Comparison of ENCODE assay signal across 1 cellular context in the genomic region with DNA sequence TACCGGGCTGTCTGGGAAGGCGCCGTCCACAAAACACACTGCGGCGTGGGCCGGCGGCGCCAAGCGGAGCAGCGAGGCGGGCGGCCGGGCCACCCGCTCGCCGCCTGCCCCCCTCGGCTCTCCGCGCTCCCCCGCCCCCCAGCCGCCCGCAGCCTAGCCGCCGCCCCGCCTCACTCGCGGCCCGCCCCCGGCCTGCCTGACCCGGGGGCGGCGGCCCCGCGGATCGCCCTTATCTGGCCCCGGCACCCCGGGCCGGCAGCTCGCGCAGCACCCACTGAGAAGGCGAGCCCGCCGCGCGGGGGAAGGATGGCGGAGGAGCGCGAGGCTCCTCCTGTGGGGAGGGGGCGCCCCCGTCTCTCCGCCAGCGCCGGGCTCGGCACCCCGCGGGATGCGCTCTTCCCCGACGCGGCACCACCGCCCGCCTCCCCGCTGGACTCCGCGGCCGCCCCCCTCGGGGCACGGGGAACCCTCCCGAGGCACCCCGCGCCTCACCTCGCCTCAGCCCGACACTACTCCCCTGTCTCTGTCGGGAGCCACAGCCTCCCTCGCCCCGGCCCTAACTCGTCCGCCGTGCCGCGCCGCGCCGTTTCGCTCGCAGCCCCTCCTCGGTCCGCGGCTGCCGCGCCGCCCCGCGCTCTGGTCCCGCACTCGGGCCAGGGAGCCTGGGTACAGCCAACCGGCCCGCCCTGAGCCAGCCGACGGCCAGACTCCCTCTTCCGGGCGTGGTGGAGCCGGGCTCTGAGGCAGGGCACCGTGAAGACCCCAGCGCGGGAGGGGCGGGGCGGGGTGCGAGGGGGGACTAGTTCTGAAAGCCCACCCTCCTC.
A peak's percentile ranks its signal among the peaks of the same experiment; 100 is the strongest.
TF ChIP-seq lines count a peak whose summit lies in the region.

No MANE protein-coding gene starts in this region.

TF ChIP-seq in K562, 482 proteins besides CTCF, POLR2A, EP300 and RAD21 (continued from another document and continues in another):
- TF ChIP-seq ZBTB12 (CRISPR knock-in tag; IDR thresholded peaks at IDR 0.05): no peak
- 0 out of 2 replicates have a peak, but pooled peaks have one; percentile 25 for TF ChIP-seq MTA3 (IDR thresholded peaks at IDR 0.05; ENCODE audit: borderline replicate concordance)
- TF ChIP-seq EZH2 (IDR thresholded peaks at IDR 0.05; ENCODE audit: borderline replicate concordance, low read depth, low read length): no peak
- TF ChIP-seq PURB (CRISPR knock-in tag; IDR thresholded peaks at IDR 0.05; ENCODE audit: low read depth): no peak
- TF ChIP-seq PTRF (tag; IDR thresholded peaks at IDR 0.05): no peak
- peak; percentile 71 for TF ChIP-seq TAF1 (IDR thresholded peaks at IDR 0.05; ENCODE audit: control insufficient read depth, extremely low read depth, insufficient read depth, low read length, severe bottlenecking)
- no peak for TF ChIP-seq TEAD4 (IDR thresholded peaks at IDR 0.05; ENCODE audit: low read length)
- 0 out of 2 replicates have a peak, but pooled peaks have one; percentile 41 for TF ChIP-seq TEAD4 (CRISPR knock-in tag; IDR thresholded peaks at IDR 0.05; ENCODE audit: borderline replicate concordance)
- no peak for TF ChIP-seq GTF2F1 (IDR thresholded peaks at IDR 0.05; ENCODE audit: low read depth, low read length)
- no peak for TF ChIP-seq GABPB2 (CRISPR knock-in tag; conservative IDR thresholded peaks at IDR 0.05)
- TF ChIP-seq NONO (IDR thresholded peaks at IDR 0.05; ENCODE audit: low read depth in 2 of 2, low read length in 1 of 2): peak in 1 of 2 experiments; percentile 81; a peak in 2 of 4 replicates
- TF ChIP-seq TGIF2 (CRISPR knock-in tag; IDR thresholded peaks at IDR 0.05): no peak
- peak; percentile 89 for TF ChIP-seq HMGN3 (IDR thresholded peaks at IDR 0.05; ENCODE audit: borderline replicate concordance, extremely low read depth, insufficient read length, low read depth, low read length)
- TF ChIP-seq ZNF407 (IDR thresholded peaks at IDR 0.05; ENCODE audit: low read depth): no peak
- no peak for TF ChIP-seq MYNN (IDR thresholded peaks at IDR 0.05)
- no peak for TF ChIP-seq MYNN (CRISPR knock-in tag; IDR thresholded peaks at IDR 0.05)
- TF ChIP-seq JUN (IDR thresholded peaks at IDR 0.05; ENCODE audit: borderline replicate concordance, low read depth, low read length): no peak
- TF ChIP-seq JUN (CRISPR knock-in tag; IDR thresholded peaks at IDR 0.05; ENCODE audit: borderline replicate concordance): no peak
- TF ChIP-seq RFX1 (IDR thresholded peaks at IDR 0.05): no peak
- no peak for TF ChIP-seq FOXK1 (CRISPR knock-in tag; IDR thresholded peaks at IDR 0.05; ENCODE audit: borderline replicate concordance)
- no peak for TF ChIP-seq ZNF507 (tag; conservative IDR thresholded peaks at IDR 0.05)
- TF ChIP-seq ZBTB9 (CRISPR knock-in tag; IDR thresholded peaks at IDR 0.05): peak; percentile 44; the same call in 1 of the 2 replicates
- TF ChIP-seq, protein P1, sequence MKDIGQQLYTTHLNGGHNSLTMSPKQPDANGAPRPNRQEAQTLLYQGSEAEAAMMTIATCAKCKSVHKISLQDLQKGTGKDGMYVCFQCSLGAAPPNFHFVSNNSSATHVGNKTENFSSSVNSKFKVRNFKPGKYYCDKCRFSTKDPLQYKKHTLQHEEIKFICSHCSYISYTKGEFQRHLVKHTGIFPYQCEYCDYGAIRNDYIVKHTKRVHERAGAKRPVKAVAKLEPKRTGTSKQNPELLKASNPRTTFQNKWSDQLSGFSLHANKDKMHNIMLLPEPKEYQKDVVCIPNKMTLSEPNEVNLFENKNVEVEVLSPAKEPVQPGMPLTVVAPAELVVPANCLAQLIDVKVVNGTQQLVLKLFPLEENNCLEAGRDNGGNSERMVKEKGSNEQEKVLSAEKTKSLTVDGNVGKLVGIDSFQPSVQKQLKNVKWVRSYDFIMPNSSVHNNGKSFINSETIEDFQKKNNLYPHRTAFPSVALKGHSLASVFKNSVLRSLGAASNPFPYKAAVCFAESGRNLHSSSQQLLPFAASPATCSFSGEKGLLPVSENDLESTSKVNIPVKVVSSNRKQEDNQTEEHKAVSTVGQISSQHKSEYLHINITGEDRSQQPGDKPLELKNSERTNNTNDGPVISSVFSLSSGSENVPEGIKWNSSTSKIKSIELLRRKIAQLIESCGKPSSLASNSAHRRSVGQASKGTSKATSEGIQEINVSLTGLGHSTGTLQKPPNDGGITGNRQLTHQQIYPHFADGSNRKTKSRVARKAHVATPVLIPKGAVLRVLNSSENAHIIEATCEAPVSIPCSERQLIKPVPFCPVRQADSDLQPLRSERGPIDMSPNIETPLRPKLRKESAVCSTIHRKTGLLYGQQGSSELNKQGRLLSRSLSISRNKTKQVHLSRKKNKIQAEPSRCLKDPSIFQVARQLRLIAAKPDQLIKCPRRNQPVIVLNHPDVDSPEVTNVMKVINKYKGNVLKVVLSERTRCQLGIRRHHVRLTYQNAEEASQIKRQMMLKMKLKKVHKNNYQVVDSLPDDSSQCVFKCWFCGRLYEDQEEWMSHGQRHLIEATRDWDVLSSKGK (CRISPR knock-in tag; IDR thresholded peaks at IDR 0.05): no peak
- TF ChIP-seq SMAD3 (CRISPR knock-in tag; conservative IDR thresholded peaks at IDR 0.05): no peak
- TF ChIP-seq KDM4B (IDR thresholded peaks at IDR 0.05; ENCODE audit: borderline replicate concordance in 2 of 2, low read depth in 1 of 2): no peak; a peak in 1 of 4 replicates
- no peak for TF ChIP-seq MTF1 (CRISPR knock-in tag; IDR thresholded peaks at IDR 0.05; ENCODE audit: borderline replicate concordance)
- no peak; the same call in 1 of the 2 replicates for TF ChIP-seq RB1 (IDR thresholded peaks at IDR 0.05; ENCODE audit: low read depth)
